9 cellular contexts compared by ENCODE assay signal in genomic region chr10:6274504-6274903, GRCh38.
DNase-seq lines count a peak whose midpoint lies in the region; ATAC-seq and TF ChIP-seq lines count a peak whose summit lies in the region.
"Had no signal": no experiment of that assay in that cellular context is flagged by ENCODE, and none has a peak within 500 bp of the region (broad histone marks: within the 10 kb centered on the region; RNA-seq: fewer than 3 reads in every experiment).

No MANE protein-coding gene starts in this region.

- no peak for TF ChIP-seq CTCF in CD4-positive, alpha-beta T cell (IDR thresholded peaks at IDR 0.05)
- no peak for TF ChIP-seq CTCF in RWPE1 (conservative IDR thresholded peaks at IDR 0.05; ENCODE audit: low read depth)
- no peak for TF ChIP-seq CTCF in dorsolateral prefrontal cortex (IDR thresholded peaks at IDR 0.05 in 54 of 56, conservative IDR thresholded peaks at IDR 0.05 in 2 of 56; ENCODE audit: low read depth in 1 of 56, partially characterized antibody in 56 of 56)
- TF ChIP-seq CTCF in psoas muscle (IDR thresholded peaks at IDR 0.05) = no peak
- TF ChIP-seq CTCF in GM13976 (IDR thresholded peaks at IDR 0.05; ENCODE audit: borderline replicate concordance, control extremely low read depth, extremely low read depth, insufficient read depth, missing control alignments) = no peak
- no peak for TF ChIP-seq CTCF in glutamatergic neuron (IDR thresholded peaks at IDR 0.05; ENCODE audit: partially characterized antibody, unreplicated experiment)

- H3K4me3 ChIP-seq in dorsolateral prefrontal cortex = no peak overlapping the region
- no peak overlapping the region for H3K4me3 ChIP-seq in psoas muscle
- H3K4me3 ChIP-seq: GM23338 had no signal

- peak overlapping the region; percentile 91 for H3K27ac Mint-ChIP-seq in CD4-positive, alpha-beta T cell
- H3K27ac Mint-ChIP-seq in glutamatergic neuron (ENCODE audit: unreplicated experiment) = no peak overlapping the region
- H3K27ac Mint-ChIP-seq: GM23338 had no signal

- H3K4me3 Mint-ChIP-seq in CD4-positive, alpha-beta T cell = no peak overlapping the region
- no peak overlapping the region for H3K4me3 Mint-ChIP-seq in glutamatergic neuron (ENCODE audit: unreplicated experiment)
- H3K4me3 Mint-ChIP-seq: GM23338 had no signal

- CTCF ChIA-PET in CD4-positive, alpha-beta T cell (lab: Charles Lee) = interaction anchor here (0.8 to 1.6 kb wide), 5 partner anchors 26 to 127 kb away, joined by 3 to 8 read pairs (median 4); partner anchors contain the start of gene PFKFB3
- CTCF ChIA-PET in RWPE1 (lab: Yijun Ruan, JAX) = interaction anchor here (0.6 to 1.8 kb wide), 2 partner anchors 74 to 127 kb away, joined by 6 to 7 read pairs; no protein-coding TSS in a partner anchor

- H3K4me1 ChIP-seq in psoas muscle = peaks cover 6% of the 10 kb centered on the region

- H3K36me3 ChIP-seq in psoas muscle (ENCODE audit: insufficient read depth in 1 of 2, low read depth in 1 of 2) = no peaks in the 10 kb centered on the region

- H3K27me3 ChIP-seq in CD4-positive, alpha-beta T cell (ENCODE audit: control insufficient read depth, insufficient read depth, low read length) = no peaks in the 10 kb centered on the region
- H3K27me3 ChIP-seq in dorsolateral prefrontal cortex = no peaks in the 10 kb centered on the region
- no peaks in the 10 kb centered on the region for H3K27me3 ChIP-seq in psoas muscle (ENCODE audit: insufficient read depth in 3 of 3, low read length in 2 of 3)

- no peak overlapping the region for H3K27ac ChIP-seq in CD4-positive, alpha-beta T cell (ENCODE audit: low read depth, low read length)
- H3K27ac ChIP-seq in RWPE1 (peak overlapping the region; percentile 93), dorsolateral prefrontal cortex (peak overlapping the region in 42 of 59 donors; percentile 1 to 93 (median 79)), psoas muscle (peak overlapping the region; percentile 77)

- H3K4me1 Mint-ChIP-seq in CD4-positive, alpha-beta T cell (ENCODE audit: low read depth) = peaks cover 39% of the 10 kb centered on the region
- peaks cover 3% of the 10 kb centered on the region for H3K4me1 Mint-ChIP-seq in glutamatergic neuron (ENCODE audit: low read depth, unreplicated experiment)

- no peaks in the 10 kb centered on the region for H3K36me3 Mint-ChIP-seq in CD4-positive, alpha-beta T cell (ENCODE audit: low read depth)
- H3K36me3 Mint-ChIP-seq in glutamatergic neuron (ENCODE audit: unreplicated experiment) = no peaks in the 10 kb centered on the region

- no peak for ATAC-seq in CD4-positive, alpha-beta T cell (ENCODE audit: poor library complexity)
- no peak for ATAC-seq in psoas muscle
- ATAC-seq in GM21360 (IDR thresholded peaks at IDR 0.05; ENCODE audit: unreplicated experiment) = no peak

- no peaks in the 10 kb centered on the region for H3K27me3 Mint-ChIP-seq in CD4-positive, alpha-beta T cell
- no peaks in the 10 kb centered on the region for H3K27me3 Mint-ChIP-seq in glutamatergic neuron (ENCODE audit: unreplicated experiment)

- in situ Hi-C loops in GM13976 (cut with MboI; ENCODE audit: low sequenced_read_pairs, unreplicated experiment) = no loop called here

- POLR2A ChIA-PET in CD4-positive, alpha-beta T cell (lab: Charles Lee) = interaction anchor here (0.5 to 1.8 kb wide), 9 partner anchors 10 to 580 kb away, joined by 3 to 22 read pairs (median 4); no protein-coding TSS in a partner anchor
- POLR2A ChIA-PET in RWPE1 (lab: Yijun Ruan, JAX; ENCODE audit: low non-redundant PET) = interaction anchor here (1.1 kb wide), 1 partner anchor 72 kb away, joined by 5 read pairs; no protein-coding TSS in a partner anchor

- no peaks in the 10 kb centered on the region for H3K9me3 ChIP-seq in CD4-positive, alpha-beta T cell (ENCODE audit: control insufficient read depth, low read length)
- H3K9me3 ChIP-seq in psoas muscle = no peaks in the 10 kb centered on the region

- H3K9me3 Mint-ChIP-seq in CD4-positive, alpha-beta T cell = peaks cover 3% of the 10 kb centered on the region
- H3K9me3 Mint-ChIP-seq in glutamatergic neuron (ENCODE audit: unreplicated experiment) = peaks cover 6% of the 10 kb centered on the region
- H3K9me3 Mint-ChIP-seq: GM23338 had no signal

- intact Hi-C loops in CD4-positive, alpha-beta T cell (cut with DNase I, micrococcal nuclease) = loop anchor here in 1 of 2 experiments (2.0 to 10.0 kb wide), 2 partner anchors 74 to 110 kb away; no protein-coding TSS in a partner anchor
- intact Hi-C loops in dorsolateral prefrontal cortex (cut with DNase I) = no loop called here
- intact Hi-C loops in psoas muscle (cut with DNase I) = no loop called here

- DNase-seq in CD4-positive, alpha-beta T cell = no peak
- no peak for DNase-seq in RWPE1 (ENCODE audit: low spot score)
- no peak for DNase-seq in dorsolateral prefrontal cortex
- DNase-seq in psoas muscle = no peak
- DNase-seq in NCI-H1092 (lab: John Stamatoyannopoulos, UW) = no peak
- no peak for DNase-seq in GM13976 (ENCODE audit: low spot score)
- DNase-seq in glutamatergic neuron = no peak

- WGBS in psoas muscle, 3 donors = 92 to 95% (median 93%) methylated on average over 7 of the region's 7 CpGs
